Comparison of ENCODE assay signal across 8 cellular contexts in genomic region chr12:106903241-106903950, GRCh38. TPM values are rescaled to one million over a fixed set of nuclear protein-coding genes. Genes with fewer than 3 reads are reported as not detected.
DNase-seq lines count a peak whose midpoint lies in the region; ATAC-seq and TF ChIP-seq lines count a peak whose summit lies in the region.

No MANE protein-coding gene starts in this region.

- no peak for TF ChIP-seq POLR2A in erythroblast (IDR thresholded peaks at IDR 0.05; ENCODE audit: low read length)

- DNase-seq in EL (peak; percentile 68), NCI-H460 (ENCODE audit: extremely low read depth, low read depth) (peak; percentile 55), activated T-cell treated with anti-CD3 and anti-CD28 coated beads for 24 hours (ENCODE audit: low read depth) (peak; percentile 68), erythroblast (lab: John Stamatoyannopoulos, UW) (peak; percentile 75 to 80), myocyte (ENCODE audit: low read depth) (peak; percentile 64), occipital lobe (lab: John Stamatoyannopoulos, UW) (no peak)
- DNase-seq in stimulated activated CD8-positive, alpha-beta memory T cell treated with anti-CD3 and anti-CD28 coated beads, Interleukin-7, amount 100 ng/mL, for 24 hours (ENCODE audit: low read depth), result peak; percentile 60

- ATAC-seq in HG02571 (IDR thresholded peaks at IDR 0.05; ENCODE audit: unreplicated experiment), result peak; percentile 77

RNA-seq across cellular contexts. Expression of gene TMEM263, which starts 52.3 kb away (rescaled TPM):
- total RNA-seq in NCI-H460 (2014; rRNA removed; shearing (Covaris generic)), result 44.2 and 44.4 TPM in 2 replicates
- 20.5 and 33.5 TPM in 2 replicates for polyA plus RNA-seq in NCI-H460 (2014; cell fraction: nucleus; rRNA removed)
- total RNA-seq in myocyte (77.9 and 105 TPM in 2 replicates), occipital lobe (44.6 TPM)
- 49.0 TPM for polyA plus RNA-seq in myocyte (2012)
